8 cellular contexts compared by ENCODE assay signal in genomic region chr2:40554665-40555294, GRCh38.
A peak's percentile ranks its signal among the peaks of the same experiment; 100 is the strongest.
DNase-seq lines count a peak whose midpoint lies in the region; ATAC-seq lines count a peak whose summit lies in the region.

No MANE protein-coding gene starts in this region.

- H3K9me3 Mint-ChIP-seq in activated T-helper 2 cell treated with anti-CD3 and anti-CD28 coated beads, Interferon-gamma antibody, Interleukin-2, Interleukin-4, amounts not matched to agents 10 μg/mL and 5 μg/mL and 100 μg/mL, durations not matched to agents 14 hours and 24 hours and 36 hours, result no peaks in the 10 kb centered on the region

- H3K4me3 Mint-ChIP-seq in activated T-helper 2 cell treated with anti-CD3 and anti-CD28 coated beads, Interferon-gamma antibody, Interleukin-2, Interleukin-4, amounts not matched to agents 10 μg/mL and 5 μg/mL and 100 μg/mL, durations not matched to agents 14 hours and 24 hours and 36 hours (ENCODE audit: low read depth), result no peak overlapping the region

- intact Hi-C loops in activated T-helper 2 cell treated with anti-CD3 and anti-CD28 coated beads, Interferon-gamma antibody, Interleukin-2, Interleukin-4, amounts not matched to agents 10 μg/mL and 5 μg/mL and 100 μg/mL, durations not matched to agents 14 hours and 24 hours and 36 hours (cut with micrococcal nuclease), result loop anchor here (1.0 to 10.0 kb wide), 4 partner anchors 107 to 641 kb away; no protein-coding TSS in a partner anchor
- intact Hi-C loops in left cardiac atrium (cut with DNase I), result loop anchor here (1.0 to 5.0 kb wide), 4 partner anchors 42 to 642 kb away; partner anchors contain the start of gene SLC8A1 (in 1 of the 2)

- H3K36me3 Mint-ChIP-seq in activated T-helper 2 cell treated with anti-CD3 and anti-CD28 coated beads, Interferon-gamma antibody, Interleukin-2, Interleukin-4, amounts not matched to agents 10 μg/mL and 5 μg/mL and 100 μg/mL, durations not matched to agents 14 hours and 24 hours and 36 hours (ENCODE audit: low read depth), result no peaks in the 10 kb centered on the region

- peaks cover 7% of the 10 kb centered on the region for H3K27me3 Mint-ChIP-seq in activated T-helper 2 cell treated with anti-CD3 and anti-CD28 coated beads, Interferon-gamma antibody, Interleukin-2, Interleukin-4, amounts not matched to agents 10 μg/mL and 5 μg/mL and 100 μg/mL, durations not matched to agents 14 hours and 24 hours and 36 hours (ENCODE audit: low read depth)

- DNase-seq in ELF-1 (ENCODE audit: low read depth, low spot score), result peak; percentile 48
- DNase-seq in HS-27A (ENCODE audit: low read depth), result peak; percentile 33
- peak; percentile 52 for DNase-seq in NCI-H774 (lab: John Stamatoyannopoulos, UW)
- peak; percentile 37 for DNase-seq in activated T-helper 2 cell treated with anti-CD3 and anti-CD28 coated beads, Interferon-gamma antibody, Interleukin-2, Interleukin-4, amounts not matched to agents 10 μg/mL and 5 μg/mL and 100 μg/mL, durations not matched to agents 14 hours and 24 hours and 36 hours (ENCODE audit: low spot score)
- DNase-seq in left cardiac atrium, result peak; percentile 65
- DNase-seq in skeletal muscle cell (ENCODE audit: low read depth), result peak; percentile 4
- DNase-seq in effector CD8-positive, alpha-beta T cell (lab: John Stamatoyannopoulos, UW), result no peak

- H3K27ac Mint-ChIP-seq in activated T-helper 2 cell treated with anti-CD3 and anti-CD28 coated beads, Interferon-gamma antibody, Interleukin-2, Interleukin-4, amounts not matched to agents 10 μg/mL and 5 μg/mL and 100 μg/mL, durations not matched to agents 14 hours and 24 hours and 36 hours, result no peak overlapping the region

- peak; percentile 97 for ATAC-seq in GM21526 (IDR thresholded peaks at IDR 0.05; ENCODE audit: low FRiP score, unreplicated experiment)
- peak; percentile 78 to 90 for ATAC-seq in left cardiac atrium

- H3K4me3 ChIP-seq in skeletal muscle cell (ENCODE audit: low read depth, low read length), result no peak overlapping the region

- peaks cover 2% of the 10 kb centered on the region for H3K4me1 Mint-ChIP-seq in activated T-helper 2 cell treated with anti-CD3 and anti-CD28 coated beads, Interferon-gamma antibody, Interleukin-2, Interleukin-4, amounts not matched to agents 10 μg/mL and 5 μg/mL and 100 μg/mL, durations not matched to agents 14 hours and 24 hours and 36 hours (ENCODE audit: low read depth)
